24 cellular contexts compared by ENCODE assay signal in genomic region chr6:4820704-4821276, GRCh38. TPM values are rescaled to one million over a fixed set of nuclear protein-coding genes. Genes with fewer than 3 reads are reported as not detected.
A peak's percentile ranks its signal among the peaks of the same experiment; 100 is the strongest.
DNase-seq lines count a peak whose midpoint lies in the region; ATAC-seq, FAIRE-seq and TF ChIP-seq lines count a peak whose summit lies in the region.
"Had no signal": no experiment of that assay in that cellular context is flagged by ENCODE, and none has a peak within 500 bp of the region (broad histone marks: within the 10 kb centered on the region; RNA-seq: fewer than 3 reads in every experiment).

No MANE protein-coding gene starts in this region.

- H3K4me2 ChIP-seq in GM12878 (ENCODE audit: control insufficient read depth, insufficient read depth) (no peak overlapping the region), osteoblast (ENCODE audit: insufficient read depth, low read length) (peak overlapping the region; percentile 8)

- no TSS peak for BruUV-seq in GM12878 (replicated peaks; lab: Mats Ljungman, UMichigan)

- no peak for TF ChIP-seq POLR2A in GM12878 (IDR thresholded peaks at IDR 0.05; ENCODE audit: low read depth, low read length)

- in situ Hi-C loops in GM12878 (cut with MboI) = no loop called here

- H3K27ac Mint-ChIP-seq in activated CD4-positive, alpha-beta memory T cell treated with anti-CD3 and anti-CD28 coated beads for 36 hours = no peak overlapping the region
- H3K27ac Mint-ChIP-seq in activated CD4-positive, alpha-beta memory T cell treated with anti-CD3 and anti-CD28 coated beads, Interleukin-2, amount 10 ng/mL, durations not matched to agents 7 days and 5 days = no peak overlapping the region
- H3K27ac Mint-ChIP-seq: natural killer cell treated with Interleukin-12 subunit alpha and Interleukin-12 subunit beta and Interleukin-15 and Interleukin-18, amount 100 ng/mL, for 72 hours; T-helper 1 cell treated with Interleukin-12 subunit alpha and Interleukin-12 subunit beta and Interleukin-4 antibody, amounts not matched to agents 30 μg/mL and 1 μg/mL, for 36 hours had no signal

- no peak overlapping the region for H3K27ac ChIP-seq in GM12878 (ENCODE audit: control insufficient read depth, insufficient read depth)
- no peak overlapping the region for H3K27ac ChIP-seq in osteoblast (ENCODE audit: low read depth, low read length)

- H3K4me3 Mint-ChIP-seq in activated CD4-positive, alpha-beta memory T cell treated with anti-CD3 and anti-CD28 coated beads for 36 hours = no peak overlapping the region
- H3K4me3 Mint-ChIP-seq in activated CD4-positive, alpha-beta memory T cell treated with anti-CD3 and anti-CD28 coated beads, Interleukin-2, amount 10 ng/mL, durations not matched to agents 7 days and 5 days = no peak overlapping the region
- H3K4me3 Mint-ChIP-seq: natural killer cell treated with Interleukin-12 subunit alpha and Interleukin-12 subunit beta and Interleukin-15 and Interleukin-18, amount 100 ng/mL, for 72 hours; T-helper 1 cell treated with Interleukin-12 subunit alpha and Interleukin-12 subunit beta and Interleukin-4 antibody, amounts not matched to agents 30 μg/mL and 1 μg/mL, for 36 hours had no signal

- H3K4me1 ChIP-seq in GM12878 (ENCODE audit: control insufficient read depth, insufficient read depth, low read length) (peaks cover 16% of the 10 kb centered on the region), osteoblast (ENCODE audit: insufficient read depth, low read length) (peaks cover 10% of the 10 kb centered on the region)

- FAIRE-seq in GM12878 (lab: Jason Lieb, UNC) = no peak
- FAIRE-seq: H54 had no signal

- peaks cover 7% of the 10 kb centered on the region for H3K9me3 Mint-ChIP-seq in activated CD4-positive, alpha-beta memory T cell treated with anti-CD3 and anti-CD28 coated beads for 36 hours
- peaks cover 3% of the 10 kb centered on the region for H3K9me3 Mint-ChIP-seq in activated CD4-positive, alpha-beta memory T cell treated with anti-CD3 and anti-CD28 coated beads, Interleukin-2, amount 10 ng/mL, durations not matched to agents 7 days and 5 days
- H3K9me3 Mint-ChIP-seq: natural killer cell treated with Interleukin-12 subunit alpha and Interleukin-12 subunit beta and Interleukin-15 and Interleukin-18, amount 100 ng/mL, for 72 hours had no signal

- peaks cover 3% of the 10 kb centered on the region for H3K9me3 ChIP-seq in GM12878 (replicated peaks; ENCODE audit: control insufficient read depth, insufficient read depth, low read length)
- no peaks in the 10 kb centered on the region for H3K9me3 ChIP-seq in osteoblast (ENCODE audit: low read depth, low read length)

- H3K36me3 Mint-ChIP-seq in activated CD4-positive, alpha-beta memory T cell treated with anti-CD3 and anti-CD28 coated beads for 36 hours = peaks cover 12% of the 10 kb centered on the region
- peaks cover 10% of the 10 kb centered on the region for H3K36me3 Mint-ChIP-seq in activated CD4-positive, alpha-beta memory T cell treated with anti-CD3 and anti-CD28 coated beads, Interleukin-2, amount 10 ng/mL, durations not matched to agents 7 days and 5 days (ENCODE audit: low read depth)
- H3K36me3 Mint-ChIP-seq: natural killer cell treated with Interleukin-12 subunit alpha and Interleukin-12 subunit beta and Interleukin-15 and Interleukin-18, amount 100 ng/mL, for 72 hours had no signal

- peak; percentile 57 for DNase-seq in activated CD4-positive, alpha-beta memory T cell treated with anti-CD3 and anti-CD28 coated beads for 36 hours
- no peak for DNase-seq in activated CD4-positive, alpha-beta memory T cell treated with anti-CD3 and anti-CD28 coated beads, Interleukin-2, amount 10 ng/mL, durations not matched to agents 7 days and 5 days
- DNase-seq in GM04503 (ENCODE audit: low read depth) (peak; percentile 63), GM12878 (ENCODE audit: low read depth, low spot score) (no peak), osteoblast (ENCODE audit: insufficient read length, low spot score, missing footprints) (peak; percentile 83), NCI-H1436 (lab: John Stamatoyannopoulos, UW) (no peak), DMS153 (lab: John Stamatoyannopoulos, UW) (no peak), NCI-H345 (lab: John Stamatoyannopoulos, UW) (no peak)
- DNase-seq: 8988T; activated effector memory CD4-positive, alpha-beta T cell treated with anti-CD3 and anti-CD28 coated beads, Interleukin-2, amount 50 U/mL, for 16 hours; amygdala; DMS53; effector CD8-positive, alpha-beta T cell; foreskin melanocyte; KBM-7; left cardiac atrium; NCI-H2081 treated with DMSO at 0.1 percent for 48 hours; NCI-H69; OCI-M1; SIG-M5; stimulated activated CD4-positive, alpha-beta T cell treated with anti-CD3 and anti-CD28 coated beads, Interleukin-4, amount 100 ng/mL, for 24 hours had no signal

- no peak for TF ChIP-seq CTCF in GM12878 (IDR thresholded peaks at IDR 0.05 in 2 of 3, conservative IDR thresholded peaks at IDR 0.05 in 1 of 3; ENCODE audit: control insufficient read depth in 2 of 3, extremely low read depth in 1 of 3, insufficient read depth in 1 of 3, low read depth in 3 of 3, low read length in 3 of 3)
- TF ChIP-seq CTCF in osteoblast (IDR thresholded peaks at IDR 0.05; ENCODE audit: extremely low read depth, low read depth, low read length) = no peak

- WGBS in GM12878 (ENCODE audit: insufficient coverage, insufficient replicate concordance, low lambda C conversion rate, missing lambda C conversion rate) = 52% methylated on average over 5 of the region's 5 CpGs

- no peaks in the 10 kb centered on the region for H3K27me3 Mint-ChIP-seq in activated CD4-positive, alpha-beta memory T cell treated with anti-CD3 and anti-CD28 coated beads for 36 hours
- no peaks in the 10 kb centered on the region for H3K27me3 Mint-ChIP-seq in activated CD4-positive, alpha-beta memory T cell treated with anti-CD3 and anti-CD28 coated beads, Interleukin-2, amount 10 ng/mL, durations not matched to agents 7 days and 5 days
- H3K27me3 Mint-ChIP-seq: natural killer cell treated with Interleukin-12 subunit alpha and Interleukin-12 subunit beta and Interleukin-15 and Interleukin-18, amount 100 ng/mL, for 72 hours had no signal

- H3K79me2 ChIP-seq in GM12878 (ENCODE audit: control insufficient read depth, insufficient read depth, low read length) = peaks cover 81% of the 10 kb centered on the region
- peaks cover 87% of the 10 kb centered on the region for H3K79me2 ChIP-seq in osteoblast (ENCODE audit: insufficient read depth, low read length)

- H3K36me3 ChIP-seq in GM12878 (ENCODE audit: control insufficient read depth in 2 of 2, insufficient read depth in 2 of 2, low read length in 1 of 2) (peaks cover 0 to 3% of the 10 kb centered on the region in 2 experiments; a peak in 1 of 4 replicates), osteoblast (ENCODE audit: insufficient read depth, low read length) (no peaks in the 10 kb centered on the region)

- intact Hi-C loops in activated CD4-positive, alpha-beta memory T cell treated with anti-CD3 and anti-CD28 coated beads for 36 hours (cut with micrococcal nuclease) = loop anchor here (1.0 kb wide), 2 partner anchors 42 to 122 kb away; no protein-coding TSS in a partner anchor
- intact Hi-C loops in GM12878 (cut with micrococcal nuclease; ENCODE audit: unreplicated experiment) = no loop called here

- H3K9ac ChIP-seq in GM12878 (ENCODE audit: control insufficient read depth, insufficient read depth, low read length) = no peak overlapping the region

- ATAC-seq in GM12878 = peak; percentile 35
- ATAC-seq: left cardiac atrium had no signal

- H2AFZ ChIP-seq in GM12878 (ENCODE audit: control insufficient read depth, low read depth, low read length) = no peak overlapping the region
- H2AFZ ChIP-seq in osteoblast (ENCODE audit: low read length) = no peak overlapping the region

- CTCF ChIA-PET in activated CD4-positive, alpha-beta memory T cell treated with anti-CD3 and anti-CD28 coated beads for 36 hours (lab: Charles Lee) = interaction anchor here (1.4 kb wide), 1 partner anchor 43 kb away, joined by 5 read pairs; no protein-coding TSS in a partner anchor
- CTCF ChIA-PET in activated CD4-positive, alpha-beta memory T cell treated with anti-CD3 and anti-CD28 coated beads, Interleukin-2, amount 10 ng/mL, durations not matched to agents 7 days and 5 days (lab: Charles Lee) = interaction anchor here (0.6 kb wide), 1 partner anchor 32 kb away, joined by 3 read pairs; no protein-coding TSS in a partner anchor
- CTCF ChIA-PET in GM12878 (lab: Yijun Ruan, JAX) = interaction anchor here (1.0 kb wide), 1 partner anchor 10 kb away, joined by 5 read pairs; no protein-coding TSS in a partner anchor

- TF ChIP-seq RAD21 in GM12878 (IDR thresholded peaks at IDR 0.05; ENCODE audit: insufficient read depth, low read depth, low read length) = no peak

- no peak overlapping the region for H3K4me3 ChIP-seq in GM12878
- no peak overlapping the region for H3K4me3 ChIP-seq in osteoblast (ENCODE audit: insufficient read depth, low read length)

- H3K27me3 ChIP-seq in GM12878 (replicated peaks in 1 of 2; ENCODE audit: control insufficient read depth in 2 of 2, insufficient read depth in 2 of 2, low read length in 1 of 2) (no peaks in the 10 kb centered on the region), osteoblast (ENCODE audit: insufficient read depth, low read length) (no peaks in the 10 kb centered on the region)

- TF ChIP-seq EP300 in GM12878 (IDR thresholded peaks at IDR 0.05; ENCODE audit: borderline replicate concordance in 1 of 2, control insufficient read depth in 1 of 2, low read depth in 2 of 2, low read length in 2 of 2) = no peak

- H4K20me1 ChIP-seq in GM12878 (ENCODE audit: control insufficient read depth, insufficient read depth) (no peaks in the 10 kb centered on the region; the same call in 1 of the 2 replicates), osteoblast (ENCODE audit: insufficient read depth, low read length) (peaks cover 18% of the 10 kb centered on the region)

- peaks cover 36% of the 10 kb centered on the region for H3K4me1 Mint-ChIP-seq in activated CD4-positive, alpha-beta memory T cell treated with anti-CD3 and anti-CD28 coated beads for 36 hours (ENCODE audit: low read depth)
- H3K4me1 Mint-ChIP-seq in activated CD4-positive, alpha-beta memory T cell treated with anti-CD3 and anti-CD28 coated beads, Interleukin-2, amount 10 ng/mL, durations not matched to agents 7 days and 5 days = peaks cover 18% of the 10 kb centered on the region

- RAD21 ChIA-PET in GM12878 (lab: Charles Lee; ENCODE audit: unreplicated experiment) = interaction anchor here (1.0 kb wide), 1 partner anchor 19 kb away, joined by 3 read pairs; no protein-coding TSS in a partner anchor

- POLR2A ChIA-PET in activated CD4-positive, alpha-beta memory T cell treated with anti-CD3 and anti-CD28 coated beads for 36 hours (lab: Charles Lee) = interaction anchor here (0.7 to 1.1 kb wide), 2 partner anchors 121 to 646 kb away, joined by 3 to 4 read pairs; no protein-coding TSS in a partner anchor
- POLR2A ChIA-PET in activated CD4-positive, alpha-beta memory T cell treated with anti-CD3 and anti-CD28 coated beads, Interleukin-2, amount 10 ng/mL, durations not matched to agents 7 days and 5 days (lab: Charles Lee) = no interaction called here
- POLR2A ChIA-PET in GM12878 (lab: Charles Lee) = no interaction called here

- SMC1A ChIA-PET in GM12878 (lab: Charles Lee; ENCODE audit: uncharacterized antibody, unreplicated experiment) = interaction anchor here (0.6 to 1.6 kb wide), 4 partner anchors 10 to 43 kb away, joined by 3 to 7 read pairs (median 4); no protein-coding TSS in a partner anchor

RNA-seq across cellular contexts. Expression of gene CDYL, which starts 44.6 kb away (rescaled TPM):
- 10 to 100 TPM; 22.4 to 24.4 TPM for total RNA-seq in activated CD4-positive, alpha-beta memory T cell treated with anti-CD3 and anti-CD28 coated beads for 36 hours
- total RNA-seq in activated CD4-positive, alpha-beta memory T cell treated with anti-CD3 and anti-CD28 coated beads, Interleukin-2, amount 10 ng/mL, durations not matched to agents 7 days and 5 days = 10 to 100 TPM; 27.5 to 30.5 TPM
- 88.3 and 101 TPM in 2 replicates for total RNA-seq in GM12878 (2013; cell fraction: nucleolus; rRNA removed)
- 26.2 and 27.7 TPM in 2 replicates for total RNA-seq in GM12878 (2014; rRNA removed)
- total RNA-seq in GM12878 (2014; rRNA removed; fragmentation: Illumina TruSeq; extraction: Trizol) = 53.0 and 53.7 TPM in 2 replicates
- total RNA-seq in GM12878 (2021) = 61.2 and 61.3 TPM in 2 replicates
- polyA plus RNA-seq in GM12878 (2011; ENCODE audit: low read depth) = 10.0 TPM
- polyA plus RNA-seq in GM12878 (2011; rRNA removed) = 60.7 and 75.4 TPM in 2 replicates
- polyA plus RNA-seq in GM12878 (2011; cell fraction: cytosol; rRNA removed) = 30.0 and 34.2 TPM in 2 replicates
- 49.5 and 53.2 TPM in 2 replicates for polyA plus RNA-seq in GM12878 (2011; cell fraction: nucleus; rRNA removed)
- 13.4 and 16.6 TPM in 2 replicates for polyA plus RNA-seq in GM12878 (2012)
- polyA plus RNA-seq in GM12878 (2014; fragmentation: Illumina TruSeq; extraction: Trizol) = 39.0 and 45.0 TPM in 2 replicates
- 10 to 100 TPM; 11.2 to 15.3 TPM for polyA plus RNA-seq in GM12878 (2014; fragmentation: Nextera tagmentation; extraction: Ambion mirVana)
- polyA plus RNA-seq in GM12878 (2014; rRNA removed) = 26.8 and 30.8 TPM in 2 replicates
- polyA plus RNA-seq in GM12878 (2016; fragmentation: Nextera tagmentation; extraction: Ambion mirVana) = 10 to 100 TPM in 1 of 2 experiments, 1 to 10 TPM in 1; 9.3 to 11.3 TPM
- polyA minus RNA-seq in GM12878 (2011; rRNA and poly(A)+ RNA removed) = 244 and 245 TPM in 2 replicates
- 102 and 113 TPM in 2 replicates for polyA minus RNA-seq in GM12878 (2011; cell fraction: cytosol; rRNA and poly(A)+ RNA removed)
- 33.6 and 50.4 TPM in 2 replicates for polyA minus RNA-seq in GM12878 (2011; cell fraction: nucleus; rRNA and poly(A)+ RNA removed)
- total RNA-seq in osteoblast = 84.0 and 106 TPM in 2 replicates

Comparison
In these comparisons a context has a peak if more than half of its experiments do, and no peak if none do; other contexts are left out.
1. DNase-seq: peak in activated CD4-positive, alpha-beta memory T cell treated with anti-CD3 and anti-CD28 coated beads for 36 hours (single experiment), GM04503 (single experiment) and osteoblast (single experiment); none in activated CD4-positive, alpha-beta memory T cell treated with anti-CD3 and anti-CD28 coated beads, Interleukin-2, amount 10 ng/mL, durations not matched to agents 7 days and 5 days (single experiment), GM12878 (single experiment), NCI-H1436 (single experiment), DMS153 (single experiment) and NCI-H345 (single experiment).